ENCODE assay signal across 31 cellular contexts in genomic region chr3:42353632-42354031, GRCh38. TPM values are rescaled to one million over a fixed set of nuclear protein-coding genes. Genes with fewer than 3 reads are reported as not detected.
"Had no signal": no experiment of that assay in that cellular context is flagged by ENCODE, and none has a peak within 500 bp of the region (broad histone marks: within the 10 kb centered on the region; RNA-seq: fewer than 3 reads in every experiment).

No MANE protein-coding gene starts in this region.

- H3K27me3 Mint-ChIP-seq: activated naive CD8-positive, alpha-beta T cell; activated T-cell treated with anti-CD3 and anti-CD28 coated beads, Interleukin-2, amount 50 U/mL, for 24 hours had no signal

- H3K36me3 Mint-ChIP-seq: activated CD8-positive, alpha-beta memory T cell treated with anti-CD3 and anti-CD28 coated beads, Interleukin-2, amount 10 ng/mL, durations not matched to agents 7 days and 5 days; activated naive CD8-positive, alpha-beta T cell; brain; T-cell had no signal

- H3K9me3 Mint-ChIP-seq: activated T-cell treated with anti-CD3 and anti-CD28 coated beads, Interleukin-2, amount 50 U/mL, for 24 hours; central memory CD8-positive, alpha-beta T cell had no signal

- H3K36me3 ChIP-seq: MG63 had no signal

- H3K27ac ChIP-seq: SK-N-MC had no signal

- DNase-seq: activated B cell treated with CpG ODN at 0.5 μM for 24 hours; activated CD4-positive, alpha-beta T cell treated with anti-CD3 and anti-CD28 coated beads for 1 hour; activated CD4-positive, alpha-beta T cell treated with anti-CD3 and anti-CD28 coated beads, Interleukin-2, amount 10 ng/mL, durations not matched to agents 24 days and 14 days; activated CD4-positive, alpha-beta T cell treated with anti-CD3 and anti-CD28 coated beads, Interleukin-2, amount 50 U/mL, for 48 hours; activated CD8-positive, alpha-beta memory T cell treated with anti-CD3 and anti-CD28 coated beads, Interleukin-2, amount 10 ng/mL, durations not matched to agents 7 days and 5 days; activated effector memory CD4-positive, alpha-beta T cell treated with anti-CD3 and anti-CD28 coated beads, Interleukin-2, amount 50 U/mL, for 16 hours; activated naive CD4-positive, alpha-beta T cell treated with Interleukin-2 at 50 U/mL for 16 hours; activated T-cell treated with anti-CD3 and anti-CD28 coated beads, Interleukin-2, amount 50 U/mL, for 24 hours; MG63; MV-4-11; NCI-H1092 treated with DMSO at 0.1 percent for 48 hours; NCI-H1417 treated with DMSO at 0.1 percent for 48 hours; NCI-H1694; NCI-H2029 treated with DMSO at 0.1 percent for 48 hours; NCI-H446 treated with DMSO at 0.1 percent for 48 hours; NCI-H524 treated with DMSO at 0.1 percent for 48 hours; NCI-H774; NK-92 treated with Interleukin-12 subunit alpha and Interleukin-12 subunit beta, amount 100 ng/mL, for 24 hours; OCI-M1; RPMI8226; T-cell; T-helper 2 cell; T1000 had no signal

- H3K9me3 ChIP-seq: MG63 had no signal

- H3K4me3 ChIP-seq: MG63, SK-N-MC had no signal

- H3K4me1 Mint-ChIP-seq: activated B cell treated with CpG ODN at 0.5 μM for 24 hours; activated CD4-positive, alpha-beta T cell treated with anti-CD3 and anti-CD28 coated beads, Interleukin-2, amount 10 ng/mL, durations not matched to agents 24 days and 14 days; activated CD8-positive, alpha-beta memory T cell treated with anti-CD3 and anti-CD28 coated beads, Interleukin-2, amount 10 ng/mL, durations not matched to agents 7 days and 5 days; central memory CD8-positive, alpha-beta T cell had no signal

- H3K4me3 Mint-ChIP-seq: activated B cell treated with CpG ODN at 0.5 μM for 24 hours; activated CD4-positive, alpha-beta T cell treated with anti-CD3 and anti-CD28 coated beads, Interleukin-2, amount 10 ng/mL, durations not matched to agents 24 days and 14 days; activated CD8-positive, alpha-beta memory T cell treated with anti-CD3 and anti-CD28 coated beads, Interleukin-2, amount 10 ng/mL, durations not matched to agents 7 days and 5 days; activated naive CD8-positive, alpha-beta T cell; activated T-cell treated with anti-CD3 and anti-CD28 coated beads, Interleukin-2, amount 50 U/mL, for 24 hours; brain; central memory CD8-positive, alpha-beta T cell; T-cell had no signal

- ATAC-seq: activated CD8-positive, alpha-beta memory T cell treated with anti-CD3 and anti-CD28 coated beads, Interleukin-2, amount 10 ng/mL, durations not matched to agents 7 days and 5 days; Panc1; Right ventricle myocardium inferior; T-cell had no signal

- H3K27ac Mint-ChIP-seq: activated B cell treated with CpG ODN at 0.5 μM for 24 hours; activated CD4-positive, alpha-beta T cell treated with anti-CD3 and anti-CD28 coated beads, Interleukin-2, amount 10 ng/mL, durations not matched to agents 24 days and 14 days; activated CD8-positive, alpha-beta memory T cell treated with anti-CD3 and anti-CD28 coated beads, Interleukin-2, amount 10 ng/mL, durations not matched to agents 7 days and 5 days; activated naive CD8-positive, alpha-beta T cell; activated T-cell treated with anti-CD3 and anti-CD28 coated beads, Interleukin-2, amount 50 U/mL, for 24 hours; T-cell had no signal

- FAIRE-seq: astrocyte, TTC549 had no signal

- H3K27me3 ChIP-seq: MG63 had no signal

RNA-seq across cellular contexts. Expression of gene LYZL4, which starts 56.8 kb away (rescaled TPM):
- total RNA-seq: activated B cell treated with CpG ODN at 0.5 μM for 24 hours; activated CD4-positive, alpha-beta T cell treated with anti-CD3 and anti-CD28 coated beads, Interleukin-2, amount 10 ng/mL, durations not matched to agents 24 days and 14 days; activated CD8-positive, alpha-beta memory T cell treated with anti-CD3 and anti-CD28 coated beads, Interleukin-2, amount 10 ng/mL, durations not matched to agents 7 days and 5 days; astrocyte; Right ventricle myocardium inferior; T-cell had no signal
